ENCODE assay signal across 11 cellular contexts in genomic region chr1:111474106-111474505, GRCh38. TPM values are rescaled to one million over a fixed set of nuclear protein-coding genes. Genes with fewer than 3 reads are reported as not detected.
DNase-seq lines count a peak whose midpoint lies in the region; TF ChIP-seq lines count a peak whose summit lies in the region.
"Had no signal": no experiment of that assay in that cellular context is flagged by ENCODE, and none has a peak within 500 bp of the region (broad histone marks: within the 10 kb centered on the region; RNA-seq: fewer than 3 reads in every experiment).

No MANE protein-coding gene starts in this region.

- no peak overlapping the region for H2BK120ac ChIP-seq in neuronal stem cell (ENCODE audit: low read depth, low read length)

- H2BK5ac ChIP-seq in neuronal stem cell (ENCODE audit: low read length), result no peak overlapping the region

- H3K18ac ChIP-seq in neuronal stem cell (ENCODE audit: low read length), result no peak overlapping the region

- H3K79me1 ChIP-seq in neuronal stem cell (ENCODE audit: low read depth, low read length), result no peaks in the 10 kb centered on the region

- no peak overlapping the region for H2AFZ ChIP-seq in neuronal stem cell (ENCODE audit: low read length)

- peak overlapping the region; percentile 57 for H3K4me3 ChIP-seq in HL-60 (replicated peaks; ENCODE audit: insufficient read depth, low read length)
- H3K4me3 ChIP-seq in left ventricle myocardium inferior, result peak overlapping the region; percentile 46
- peak overlapping the region in 7 of 8 donors; percentile 21 to 67 (median 32) for H3K4me3 ChIP-seq in spleen
- no peak overlapping the region for H3K4me3 ChIP-seq in neuronal stem cell (ENCODE audit: low read length in 2 of 2)

- WGBS in spleen, 5 donors, result 19 to 43% (median 24%) methylated on average over 5 of the region's 5 CpGs
- WGBS in neuronal stem cell (ENCODE audit: extremely low coverage in 2 of 2, insufficient read length in 2 of 2, insufficient replicate concordance in 1 of 2), 2 donors, result no CpG with 5 or more reads among the region's 5 CpGs

- H3K27ac Mint-ChIP-seq in activated T-helper 2 cell treated with anti-CD3 and anti-CD28 coated beads, Interferon-gamma antibody, Interleukin-2, Interleukin-4, amounts not matched to agents 10 μg/mL and 5 μg/mL and 100 μg/mL, durations not matched to agents 14 hours and 24 hours and 36 hours, result peak overlapping the region; percentile 80
- no peak overlapping the region for H3K27ac Mint-ChIP-seq in glutamatergic neuron (ENCODE audit: unreplicated experiment)

- no peak overlapping the region for H3K9ac ChIP-seq in neuronal stem cell (ENCODE audit: low read depth, low read length, poor library complexity)

- no peak overlapping the region for H3K4me2 ChIP-seq in neuronal stem cell (ENCODE audit: insufficient read depth, low read length, poor library complexity, severe bottlenecking)

- H3K4me1 ChIP-seq in left ventricle myocardium inferior, result peaks cover 43% of the 10 kb centered on the region
- peaks cover 23 to 96% (median 73%) of the 10 kb centered on the region in 6 donors for H3K4me1 ChIP-seq in spleen
- no peaks in the 10 kb centered on the region for H3K4me1 ChIP-seq in neuronal stem cell (ENCODE audit: control insufficient read depth in 2 of 2, insufficient read depth in 1 of 2, low read depth in 1 of 2, low read length in 2 of 2)

- DNase-seq in HL-60 (ENCODE audit: low read depth in 1 of 2, low spot score in 1 of 2) (no peak), left ventricle myocardium inferior (no peak), spleen (no peak), neuronal stem cell (ENCODE audit: low spot score) (no peak), glutamatergic neuron (no peak), GM10248 (ENCODE audit: extremely low spot score) (no peak)
- DNase-seq in activated T-helper 2 cell treated with anti-CD3 and anti-CD28 coated beads, Interferon-gamma antibody, Interleukin-2, Interleukin-4, amounts not matched to agents 10 μg/mL and 5 μg/mL and 100 μg/mL, durations not matched to agents 14 hours and 24 hours and 36 hours (ENCODE audit: low spot score), result no peak
- DNase-seq: DMS79, NCI-H524, WERI-Rb-1 had no signal

- H3K4me1 Mint-ChIP-seq in activated T-helper 2 cell treated with anti-CD3 and anti-CD28 coated beads, Interferon-gamma antibody, Interleukin-2, Interleukin-4, amounts not matched to agents 10 μg/mL and 5 μg/mL and 100 μg/mL, durations not matched to agents 14 hours and 24 hours and 36 hours (ENCODE audit: low read depth), result peaks cover 49% of the 10 kb centered on the region
- H3K4me1 Mint-ChIP-seq in glutamatergic neuron (ENCODE audit: low read depth, unreplicated experiment), result peaks cover 17% of the 10 kb centered on the region

- H3K9me3 ChIP-seq in left ventricle myocardium inferior (replicated peaks) (no peaks in the 10 kb centered on the region), spleen (no peaks in the 10 kb centered on the region), neuronal stem cell (replicated peaks in 1 of 2; ENCODE audit: control insufficient read depth in 2 of 2, insufficient read depth in 1 of 2, low read depth in 1 of 2, low read length in 2 of 2) (no peaks in the 10 kb centered on the region)

- no peak overlapping the region for H3K14ac ChIP-seq in neuronal stem cell (ENCODE audit: low read length)

- CTCF ChIA-PET in GM10248 (lab: Yijun Ruan, JAX), result interaction anchor here (0.8 to 3.7 kb wide), 4 partner anchors 9 to 295 kb away, joined by 3 to 21 read pairs (median 3); no protein-coding TSS in a partner anchor

- POLR2A ChIA-PET in GM10248 (lab: Yijun Ruan, JAX), result no interaction called here

- H4K91ac ChIP-seq in neuronal stem cell (ENCODE audit: low read depth, low read length, poor library complexity), result no peak overlapping the region

- H3K36me3 ChIP-seq in left ventricle myocardium inferior (peaks cover 42% of the 10 kb centered on the region), spleen (peaks cover 0 to 37% (median 8%) of the 10 kb centered on the region in 6 donors), neuronal stem cell (replicated peaks in 1 of 2; ENCODE audit: control insufficient read depth in 2 of 2, insufficient read depth in 2 of 2, low read length in 2 of 2) (peaks cover 1 to 9% of the 10 kb centered on the region in 2 donors)
- H3K36me3 ChIP-seq: WERI-Rb-1 had no signal

- TF ChIP-seq POLR2A in spleen (IDR thresholded peaks at IDR 0.05), result no peak

- H2AK5ac ChIP-seq in neuronal stem cell (ENCODE audit: low read depth, low read length), result no peak overlapping the region

- H3K27ac ChIP-seq in HL-60 (replicated peaks) (peak overlapping the region; percentile 86), left ventricle myocardium inferior (replicated peaks) (peak overlapping the region; percentile 76), spleen (peak overlapping the region; percentile 76 to 94 (median 90)), neuronal stem cell (replicated peaks; ENCODE audit: low read length) (no peak overlapping the region)
- H3K27ac ChIP-seq: WERI-Rb-1 had no signal

- TF ChIP-seq CTCF in HL-60 (IDR thresholded peaks at IDR 0.05; ENCODE audit: insufficient read depth, low read length) (no peak), left ventricle myocardium inferior (IDR thresholded peaks at IDR 0.05; ENCODE audit: borderline replicate concordance) (no peak), spleen (IDR thresholded peaks at IDR 0.05 in 8 of 11, conservative IDR thresholded peaks at IDR 0.05 in 3 of 11) (no peak), glutamatergic neuron (IDR thresholded peaks at IDR 0.05; ENCODE audit: partially characterized antibody, unreplicated experiment) (no peak), GM10248 (IDR thresholded peaks at IDR 0.05; ENCODE audit: control extremely low read depth, extremely low read depth, low read depth, missing control alignments) (no peak)

- H3K9me3 Mint-ChIP-seq in activated T-helper 2 cell treated with anti-CD3 and anti-CD28 coated beads, Interferon-gamma antibody, Interleukin-2, Interleukin-4, amounts not matched to agents 10 μg/mL and 5 μg/mL and 100 μg/mL, durations not matched to agents 14 hours and 24 hours and 36 hours, result no peaks in the 10 kb centered on the region
- no peaks in the 10 kb centered on the region for H3K9me3 Mint-ChIP-seq in glutamatergic neuron (ENCODE audit: unreplicated experiment)

- H3K36me3 Mint-ChIP-seq in activated T-helper 2 cell treated with anti-CD3 and anti-CD28 coated beads, Interferon-gamma antibody, Interleukin-2, Interleukin-4, amounts not matched to agents 10 μg/mL and 5 μg/mL and 100 μg/mL, durations not matched to agents 14 hours and 24 hours and 36 hours (ENCODE audit: low read depth), result peaks cover 20% of the 10 kb centered on the region
- H3K36me3 Mint-ChIP-seq in glutamatergic neuron (ENCODE audit: unreplicated experiment), result no peaks in the 10 kb centered on the region

- peaks cover 1% of the 10 kb centered on the region for H3K27me3 Mint-ChIP-seq in activated T-helper 2 cell treated with anti-CD3 and anti-CD28 coated beads, Interferon-gamma antibody, Interleukin-2, Interleukin-4, amounts not matched to agents 10 μg/mL and 5 μg/mL and 100 μg/mL, durations not matched to agents 14 hours and 24 hours and 36 hours (ENCODE audit: low read depth)
- H3K27me3 Mint-ChIP-seq in glutamatergic neuron (ENCODE audit: unreplicated experiment), result peaks cover 2% of the 10 kb centered on the region

- H2BK12ac ChIP-seq in neuronal stem cell (ENCODE audit: low read length), result no peak overlapping the region

- H3K23ac ChIP-seq in neuronal stem cell (ENCODE audit: low read depth, low read length, poor library complexity), result no peak overlapping the region

- intact Hi-C loops in activated T-helper 2 cell treated with anti-CD3 and anti-CD28 coated beads, Interferon-gamma antibody, Interleukin-2, Interleukin-4, amounts not matched to agents 10 μg/mL and 5 μg/mL and 100 μg/mL, durations not matched to agents 14 hours and 24 hours and 36 hours (cut with micrococcal nuclease), result loop anchor here (10.0 kb wide), 3 partner anchors 249 to 839 kb away; partner anchors contain the start of genes CD53 and CHI3L2
- intact Hi-C loops in left ventricle myocardium inferior (cut with micrococcal nuclease), result no loop called here
- intact Hi-C loops in spleen (cut with DNase I; ENCODE audit: low total_unique reads), result no loop called here

- H3K4ac ChIP-seq in neuronal stem cell (ENCODE audit: low read length), result no peak overlapping the region

- H3K4me3 Mint-ChIP-seq in activated T-helper 2 cell treated with anti-CD3 and anti-CD28 coated beads, Interferon-gamma antibody, Interleukin-2, Interleukin-4, amounts not matched to agents 10 μg/mL and 5 μg/mL and 100 μg/mL, durations not matched to agents 14 hours and 24 hours and 36 hours (ENCODE audit: low read depth), result peak overlapping the region; percentile 76
- H3K4me3 Mint-ChIP-seq in glutamatergic neuron (ENCODE audit: unreplicated experiment), result no peak overlapping the region

- H3K27me3 ChIP-seq in HL-60 (ENCODE audit: insufficient read depth, poor library complexity, severe bottlenecking) (no peaks in the 10 kb centered on the region), left ventricle myocardium inferior (ENCODE audit: low read depth) (no peaks in the 10 kb centered on the region), spleen (replicated peaks in 1 of 7) (no peaks in the 10 kb centered on the region), neuronal stem cell (ENCODE audit: control insufficient read depth in 3 of 3, insufficient read depth in 3 of 3, low read depth in 1 of 3, low read length in 3 of 3) (no peaks in the 10 kb centered on the region)

- no peak overlapping the region for H2BK15ac ChIP-seq in neuronal stem cell (ENCODE audit: low read length)

- no peak overlapping the region for H4K8ac ChIP-seq in neuronal stem cell (ENCODE audit: low read depth, low read length)

RNA-seq across cellular contexts. Expression of gene C1orf162, which starts 0.3 kb away (rescaled TPM):
- total RNA-seq in activated T-helper 2 cell treated with anti-CD3 and anti-CD28 coated beads, Interferon-gamma antibody, Interleukin-2, Interleukin-4, amounts not matched to agents 10 μg/mL and 5 μg/mL and 100 μg/mL, durations not matched to agents 14 hours and 24 hours and 36 hours, result 4.3 and 4.7 TPM in 2 replicates
- 5.6 TPM for total RNA-seq in left ventricle myocardium inferior
- 100 to 1,000 TPM in 5 of 7 donors, 10 to 100 TPM in 2; 53.5 to 161 (median 121) TPM for total RNA-seq in spleen
- polyA plus RNA-seq in spleen, result 100 to 1,000 TPM in 2 of 3 donors, 10 to 100 TPM in 1; 98.9 to 132 (median 126) TPM
- polyA plus RNA-seq in neuronal stem cell (2013, experiment 1 of 2), result 0.74 TPM
- 1.00 TPM for polyA plus RNA-seq in neuronal stem cell (2013, experiment 2 of 2)
- 1.1 TPM for total RNA-seq in glutamatergic neuron (ENCODE audit: unreplicated experiment)

RNA-seq across cellular contexts. Expression of gene ATP5PB, which starts 24.8 kb away (rescaled TPM):
- total RNA-seq in activated T-helper 2 cell treated with anti-CD3 and anti-CD28 coated beads, Interferon-gamma antibody, Interleukin-2, Interleukin-4, amounts not matched to agents 10 μg/mL and 5 μg/mL and 100 μg/mL, durations not matched to agents 14 hours and 24 hours and 36 hours, result 294 and 308 TPM in 2 replicates
- total RNA-seq in left ventricle myocardium inferior (671 TPM), spleen (100 to 1,000 TPM; 124 to 168 (median 143) TPM), glutamatergic neuron (ENCODE audit: unreplicated experiment) (272 TPM)
- 100 to 1,000 TPM; 204 to 277 (median 262) TPM for polyA plus RNA-seq in spleen
- polyA plus RNA-seq in neuronal stem cell (2013, experiment 1 of 2), result 235 TPM
- polyA plus RNA-seq in neuronal stem cell (2013, experiment 2 of 2), result 233 TPM

RNA-seq across cellular contexts. Expression of gene WDR77, which starts 25.1 kb away (rescaled TPM):
- total RNA-seq in activated T-helper 2 cell treated with anti-CD3 and anti-CD28 coated beads, Interferon-gamma antibody, Interleukin-2, Interleukin-4, amounts not matched to agents 10 μg/mL and 5 μg/mL and 100 μg/mL, durations not matched to agents 14 hours and 24 hours and 36 hours, result 46.5 and 52.6 TPM in 2 replicates
- total RNA-seq in left ventricle myocardium inferior (30.7 TPM), spleen (10 to 100 TPM; 25.4 to 36.6 (median 34.9) TPM), glutamatergic neuron (ENCODE audit: unreplicated experiment) (39.6 TPM)
- polyA plus RNA-seq in spleen, result 10 to 100 TPM; 24.8 to 34.5 (median 31.7) TPM
- 20.2 TPM for polyA plus RNA-seq in neuronal stem cell (2013, experiment 1 of 2)
- polyA plus RNA-seq in neuronal stem cell (2013, experiment 2 of 2), result 20.5 TPM

RNA-seq across cellular contexts. Expression of gene ADORA3, which starts 29.3 kb away (rescaled TPM):
- not detected in 2 replicates for total RNA-seq in activated T-helper 2 cell treated with anti-CD3 and anti-CD28 coated beads, Interferon-gamma antibody, Interleukin-2, Interleukin-4, amounts not matched to agents 10 μg/mL and 5 μg/mL and 100 μg/mL, durations not matched to agents 14 hours and 24 hours and 36 hours
- total RNA-seq in left ventricle myocardium inferior (3.1 TPM), spleen (10 to 100 TPM in 1 of 7 donors, 1 to 10 TPM in 4, under 1 TPM in 2; 0.37 to 11.2 (median 7.7) TPM), glutamatergic neuron (ENCODE audit: unreplicated experiment) (not detected)
- 1 to 10 TPM; 2.5 to 4.9 (median 3.4) TPM for polyA plus RNA-seq in spleen
- not detected for polyA plus RNA-seq in neuronal stem cell (2013, experiment 1 of 2)
- not detected for polyA plus RNA-seq in neuronal stem cell (2013, experiment 2 of 2)
- total RNA-seq: M059J had no signal

RNA-seq across cellular contexts. Expression of gene TMIGD3, which starts 29.3 kb away (rescaled TPM):
- total RNA-seq in activated T-helper 2 cell treated with anti-CD3 and anti-CD28 coated beads, Interferon-gamma antibody, Interleukin-2, Interleukin-4, amounts not matched to agents 10 μg/mL and 5 μg/mL and 100 μg/mL, durations not matched to agents 14 hours and 24 hours and 36 hours, result 0.23 and 0.30 TPM in 2 replicates
- total RNA-seq in left ventricle myocardium inferior (0.85 TPM), spleen (10 to 100 TPM in 4 of 7 donors, 1 to 10 TPM in 3; 1.6 to 33.4 (median 11.9) TPM), glutamatergic neuron (ENCODE audit: unreplicated experiment) (not detected)
- polyA plus RNA-seq in spleen, result 10 to 100 TPM in 1 of 3 donors, 1 to 10 TPM in 2; 5.6 to 32.7 (median 6.2) TPM
- polyA plus RNA-seq in neuronal stem cell (2013, experiment 1 of 2), result not detected
- polyA plus RNA-seq in neuronal stem cell (2013, experiment 2 of 2), result not detected
- total RNA-seq: M059J had no signal

Comparison
In these comparisons a context has a peak if more than half of its experiments do, and no peak if none do; other contexts are left out.
1. H3K4me3 ChIP-seq: peak in HL-60 (single experiment), left ventricle myocardium inferior (single experiment) and spleen (7 of 8); none in neuronal stem cell (0 of 2).